11 cellular contexts compared by ENCODE assay signal in genomic region chr4:26076000-26076587, GRCh38.
DNase-seq lines count a peak whose midpoint lies in the region; ATAC-seq, FAIRE-seq and TF ChIP-seq lines count a peak whose summit lies in the region.
"Had no signal": no experiment of that assay in that cellular context is flagged by ENCODE, and none has a peak within 500 bp of the region (broad histone marks: within the 10 kb centered on the region; RNA-seq: fewer than 3 reads in every experiment).

No MANE protein-coding gene starts in this region.

- peaks cover 3% of the 10 kb centered on the region for H3K27me3 ChIP-seq in keratinocyte (ENCODE audit: control insufficient read depth, extremely low read depth, insufficient read depth, low read length)
- H3K27me3 ChIP-seq in PC-9 (ENCODE audit: insufficient read depth, low read depth): no peaks in the 10 kb centered on the region
- H3K27me3 ChIP-seq in Karpas-422 (ENCODE audit: low read length): peaks cover 3% of the 10 kb centered on the region; the same call in 1 of the 2 replicates
- H3K27me3 ChIP-seq: BLaER1 had no signal

- peaks cover 24% of the 10 kb centered on the region for H3K9me3 Mint-ChIP-seq in activated CD4-positive, alpha-beta T cell treated with anti-CD3 and anti-CD28 coated beads, Interleukin-2, amount 10 ng/mL, durations not matched to agents 24 days and 14 days
- H3K9me3 Mint-ChIP-seq in mesothelial cell of epicardium: peaks cover 15% of the 10 kb centered on the region
- H3K9me3 Mint-ChIP-seq: neural crest cell had no signal

- H3K4me1 ChIP-seq in keratinocyte (ENCODE audit: control insufficient read depth, extremely low read depth, insufficient read depth, low read length) (peaks cover 20% of the 10 kb centered on the region), PC-9 (replicated peaks; ENCODE audit: insufficient read depth) (0 out of 2 replicates have a peak, but pooled peaks cover 3% of the 10 kb centered on the region), Karpas-422 (ENCODE audit: low read length) (no peaks in the 10 kb centered on the region)
- H3K4me1 ChIP-seq: BLaER1 had no signal

- peak overlapping the region; percentile 52 for H3K4me3 Mint-ChIP-seq in activated CD4-positive, alpha-beta T cell treated with anti-CD3 and anti-CD28 coated beads, Interleukin-2, amount 10 ng/mL, durations not matched to agents 24 days and 14 days
- no peak overlapping the region for H3K4me3 Mint-ChIP-seq in mesothelial cell of epicardium
- H3K4me3 Mint-ChIP-seq: neural crest cell had no signal

- intact Hi-C loops in activated CD4-positive, alpha-beta T cell treated with anti-CD3 and anti-CD28 coated beads, Interleukin-2, amount 10 ng/mL, durations not matched to agents 24 days and 14 days (cut with micrococcal nuclease): loop anchor here (1.0 to 10.0 kb wide), 7 partner anchors 47 to 809 kb away; no protein-coding TSS in a partner anchor
- intact Hi-C loops in PC-9 (cut with micrococcal nuclease; ENCODE audit: unreplicated experiment): no loop called here

- H3K9me1 ChIP-seq in keratinocyte (ENCODE audit: control insufficient read depth, extremely low read depth, insufficient read depth, low read length): no peaks in the 10 kb centered on the region

- H3K36me3 ChIP-seq in keratinocyte (ENCODE audit: control insufficient read depth in 2 of 2, extremely low read depth in 1 of 2, insufficient read depth in 2 of 2, low read length in 2 of 2): no peaks in the 10 kb centered on the region
- no peaks in the 10 kb centered on the region for H3K36me3 ChIP-seq in PC-9 (ENCODE audit: low read depth)
- no peaks in the 10 kb centered on the region for H3K36me3 ChIP-seq in Karpas-422 (ENCODE audit: insufficient read depth, low read length)
- H3K36me3 ChIP-seq: BLaER1 had no signal

- H3K9me3 ChIP-seq in keratinocyte (ENCODE audit: control insufficient read depth, low read depth, low read length): peaks cover 3% of the 10 kb centered on the region
- no peaks in the 10 kb centered on the region; the same call in 1 of the 2 replicates for H3K9me3 ChIP-seq in PC-9 (ENCODE audit: insufficient read depth, low read depth)
- H3K9me3 ChIP-seq in Karpas-422 (ENCODE audit: low read length): peaks cover 3% of the 10 kb centered on the region; the same call in 1 of the 2 replicates

- peak; percentile 72 for ATAC-seq in HG03095 (IDR thresholded peaks at IDR 0.05; ENCODE audit: unreplicated experiment)

- H3F3A ChIP-seq in PC-9 (ENCODE audit: insufficient read depth, low read depth): no peaks in the 10 kb centered on the region

- H3K36me3 Mint-ChIP-seq in activated CD4-positive, alpha-beta T cell treated with anti-CD3 and anti-CD28 coated beads, Interleukin-2, amount 10 ng/mL, durations not matched to agents 24 days and 14 days (ENCODE audit: low read depth): peaks cover 38% of the 10 kb centered on the region
- H3K36me3 Mint-ChIP-seq in mesothelial cell of epicardium: no peaks in the 10 kb centered on the region

- FAIRE-seq in keratinocyte (lab: Jason Lieb, UNC): peak; percentile 86

- CTCF ChIA-PET in PC-9 (lab: Charles Lee): no interaction called here

- H3K4me1 Mint-ChIP-seq in activated CD4-positive, alpha-beta T cell treated with anti-CD3 and anti-CD28 coated beads, Interleukin-2, amount 10 ng/mL, durations not matched to agents 24 days and 14 days: peaks cover 70% of the 10 kb centered on the region
- H3K4me1 Mint-ChIP-seq in mesothelial cell of epicardium: peaks cover 20% of the 10 kb centered on the region

- no peak overlapping the region for H2AFZ ChIP-seq in keratinocyte (ENCODE audit: control insufficient read depth, low read length)
- no peak overlapping the region for H2AFZ ChIP-seq in PC-9
- H2AFZ ChIP-seq in Karpas-422 (ENCODE audit: low read length): no peak overlapping the region

- H4K20me1 ChIP-seq in keratinocyte (ENCODE audit: control insufficient read depth, extremely low read depth, insufficient read depth, low read length): no peaks in the 10 kb centered on the region
- no peaks in the 10 kb centered on the region for H4K20me1 ChIP-seq in PC-9 (ENCODE audit: insufficient read depth)
- no peaks in the 10 kb centered on the region for H4K20me1 ChIP-seq in Karpas-422 (ENCODE audit: insufficient read depth, low read depth, low read length)
- H4K20me1 ChIP-seq: BLaER1 had no signal

- no peaks in the 10 kb centered on the region for H3K79me2 ChIP-seq in keratinocyte (ENCODE audit: control insufficient read depth, insufficient read depth, low read length)
- no peaks in the 10 kb centered on the region for H3K79me2 ChIP-seq in PC-9 (ENCODE audit: low read depth)
- no peaks in the 10 kb centered on the region for H3K79me2 ChIP-seq in Karpas-422 (ENCODE audit: low read length)

- no peaks in the 10 kb centered on the region for H3K27me3 Mint-ChIP-seq in activated CD4-positive, alpha-beta T cell treated with anti-CD3 and anti-CD28 coated beads, Interleukin-2, amount 10 ng/mL, durations not matched to agents 24 days and 14 days
- H3K27me3 Mint-ChIP-seq in mesothelial cell of epicardium (ENCODE audit: low read depth): peaks cover 6% of the 10 kb centered on the region

- no peaks in the 10 kb centered on the region for H3K9me2 ChIP-seq in PC-9 (ENCODE audit: insufficient read depth)
- no peaks in the 10 kb centered on the region for H3K9me2 ChIP-seq in Karpas-422 (replicated peaks; ENCODE audit: insufficient read depth, low read length)

- H3K4me3 ChIP-seq in keratinocyte (ENCODE audit: control insufficient read depth in 2 of 3, extremely low read depth in 1 of 3, insufficient read depth in 2 of 3, low read depth in 1 of 3, low read length in 3 of 3) (no peak overlapping the region), PC-9 (no peak overlapping the region), Karpas-422 (ENCODE audit: low read length) (no peak overlapping the region)
- H3K4me3 ChIP-seq: BLaER1 had no signal

- BruUV-seq in PC-9 (replicated peaks; lab: Mats Ljungman, UMichigan): no TSS peak

- H3K9ac ChIP-seq in keratinocyte (ENCODE audit: control insufficient read depth, extremely low read depth, insufficient read depth, low read length) (no peak overlapping the region), Karpas-422 (ENCODE audit: low read length) (no peak overlapping the region)
- H3K9ac ChIP-seq: BLaER1 had no signal

- H3K27ac Mint-ChIP-seq in activated CD4-positive, alpha-beta T cell treated with anti-CD3 and anti-CD28 coated beads, Interleukin-2, amount 10 ng/mL, durations not matched to agents 24 days and 14 days: peak overlapping the region; percentile 98
- no peak overlapping the region for H3K27ac Mint-ChIP-seq in mesothelial cell of epicardium

- H3K27ac ChIP-seq in keratinocyte (ENCODE audit: control insufficient read depth, insufficient read depth, low read length) (peak overlapping the region; percentile 23), PC-9 (no peak overlapping the region), Karpas-422 (ENCODE audit: low read length) (no peak overlapping the region)
- H3K27ac ChIP-seq: BLaER1, VCaP had no signal

- TF ChIP-seq CTCF in keratinocyte (optimal IDR thresholded peaks at IDR 0.05 in 1 of 3, IDR thresholded peaks at IDR 0.05 in 1 of 3, conservative IDR thresholded peaks at IDR 0.05 in 1 of 3; ENCODE audit: extremely low read depth in 1 of 3, insufficient read depth in 2 of 3, low read length in 3 of 3) (no peak), PC-9 (conservative IDR thresholded peaks at IDR 0.05) (no peak), mesothelial cell of epicardium (IDR thresholded peaks at IDR 0.05; ENCODE audit: unreplicated experiment) (no peak)

- H3K4me2 ChIP-seq in keratinocyte (ENCODE audit: control insufficient read depth, extremely low read depth, insufficient read depth, low read depth, low read length) (peak overlapping the region; percentile 27), PC-9 (no peak overlapping the region), Karpas-422 (ENCODE audit: low read depth, low read length, poor library complexity, severe bottlenecking) (no peak overlapping the region)
- H3K4me2 ChIP-seq: BLaER1 had no signal

- peak; percentile 56 for DNase-seq in activated naive CD4-positive, alpha-beta T cell treated with Interleukin-2 at 50 U/mL for 16 hours
- DNase-seq in activated naive CD4-positive, alpha-beta T cell (lab: John Stamatoyannopoulos, UW): no peak
- peak; percentile 87 for DNase-seq in activated CD4-positive, alpha-beta T cell treated with anti-CD3 and anti-CD28 coated beads, Interleukin-2, amount 10 ng/mL, durations not matched to agents 24 days and 14 days
- DNase-seq in keratinocyte (ENCODE audit: low read depth, low spot score) (no peak), PC-9 (no peak), Karpas-422 (no peak), mesothelial cell of epicardium (ENCODE audit: low spot score in 2 of 2, unreplicated experiment in 2 of 2) (no peak)

- POLR2A ChIA-PET in PC-9 (lab: Charles Lee; ENCODE audit: unreplicated experiment): no interaction called here

- dilution Hi-C loops in keratinocyte (cut with MboI; ENCODE audit: extremely low pct_ligation_motif_present, low sequenced_read_pairs): no loop called here

Comparison
In these comparisons a context has a peak if more than half of its experiments do, and no peak if none do; other contexts are left out.
1. DNase-seq: peak in activated naive CD4-positive, alpha-beta T cell treated with Interleukin-2 at 50 U/mL for 16 hours (single experiment) and activated CD4-positive, alpha-beta T cell treated with anti-CD3 and anti-CD28 coated beads, Interleukin-2, amount 10 ng/mL, durations not matched to agents 24 days and 14 days (single experiment); none in activated naive CD4-positive, alpha-beta T cell (0 of 4), keratinocyte (single experiment), PC-9 (0 of 2), Karpas-422 (single experiment) and mesothelial cell of epicardium (0 of 2).